25 cellular contexts compared by ENCODE assay signal in genomic region chrX:124726313-124726712, GRCh38.
"Had no signal": no experiment of that assay in that cellular context is flagged by ENCODE, and none has a peak within 500 bp of the region (broad histone marks: within the 10 kb centered on the region; RNA-seq: fewer than 3 reads in every experiment).

No MANE protein-coding gene starts in this region.

- H3K36me3 ChIP-seq: adrenal gland, ascending aorta, left ventricle myocardium inferior, sigmoid colon, uterus had no signal

- DNase-seq: activated CD4-positive, alpha-beta memory T cell treated with anti-CD3 and anti-CD28 coated beads, Interleukin-2, amount 10 ng/mL, durations not matched to agents 7 days and 5 days; activated gamma-delta T cell treated with Interleukin-2 at 50 U/mL for 16 hours; adrenal gland; central memory CD4-positive, alpha-beta T cell; effector memory CD4-positive, alpha-beta T cell; hippocampal formation; left ventricle myocardium inferior; mammary epithelial cell; retina; sigmoid colon; stimulated activated CD4-positive, alpha-beta T cell treated with anti-CD3 and anti-CD28 coated beads, Interleukin-15, amount 100 ng/mL, for 24 hours; T-helper 1 cell; T1000; testis; trophoblast cell; uterus had no signal

- H3K27ac ChIP-seq: adrenal gland, ascending aorta, left ventricle myocardium inferior, sigmoid colon, testis, uterus had no signal

- H3K9me3 ChIP-seq: adrenal gland, ascending aorta, left ventricle myocardium inferior, sigmoid colon, testis, uterus had no signal

- H3K4me3 Mint-ChIP-seq: activated CD4-positive, alpha-beta memory T cell treated with anti-CD3 and anti-CD28 coated beads, Interleukin-2, amount 10 ng/mL, durations not matched to agents 7 days and 5 days; activated T-helper 1 cell treated with anti-CD3 and anti-CD28 coated beads, Interleukin-12 subunit alpha, Interleukin-12 subunit beta, Interleukin-2, Interleukin-4 antibody, amounts not matched to agents 30 ng/mL and 10 ng/mL and 1 ng/mL, durations not matched to agents 14 hours and 24 hours and 36 hours; mesothelial cell of epicardium; natural killer cell treated with Interleukin-12 subunit alpha and Interleukin-12 subunit beta and Interleukin-15 and Interleukin-18, amount 100 ng/mL, for 72 hours; stimulated activated memory B cell treated with anti-CD40 and anti-IgM and Interleukin-4, amounts not matched to agents 10 μg/mL and 1 μg/mL and 100 μg/mL, for 72 hours; WTC11 had no signal

- H3K27me3 Mint-ChIP-seq: activated CD4-positive, alpha-beta memory T cell treated with anti-CD3 and anti-CD28 coated beads, Interleukin-2, amount 10 ng/mL, durations not matched to agents 7 days and 5 days; stimulated activated memory B cell treated with anti-CD40 and anti-IgM and Interleukin-4, amounts not matched to agents 10 μg/mL and 1 μg/mL and 100 μg/mL, for 72 hours had no signal

- H3K27me3 ChIP-seq: adrenal gland, ascending aorta, sigmoid colon, testis, uterus had no signal

- H3K9me3 Mint-ChIP-seq: activated CD4-positive, alpha-beta memory T cell treated with anti-CD3 and anti-CD28 coated beads, Interleukin-2, amount 10 ng/mL, durations not matched to agents 7 days and 5 days; activated T-helper 1 cell treated with anti-CD3 and anti-CD28 coated beads, Interleukin-12 subunit alpha, Interleukin-12 subunit beta, Interleukin-2, Interleukin-4 antibody, amounts not matched to agents 30 ng/mL and 10 ng/mL and 1 ng/mL, durations not matched to agents 14 hours and 24 hours and 36 hours; mesothelial cell of epicardium; natural killer cell treated with Interleukin-12 subunit alpha and Interleukin-12 subunit beta and Interleukin-15 and Interleukin-18, amount 100 ng/mL, for 72 hours; stimulated activated memory B cell treated with anti-CD40 and anti-IgM and Interleukin-4, amounts not matched to agents 10 μg/mL and 1 μg/mL and 100 μg/mL, for 72 hours; WTC11 had no signal

- H3K27ac Mint-ChIP-seq: activated CD4-positive, alpha-beta memory T cell treated with anti-CD3 and anti-CD28 coated beads, Interleukin-2, amount 10 ng/mL, durations not matched to agents 7 days and 5 days; activated T-helper 1 cell treated with anti-CD3 and anti-CD28 coated beads, Interleukin-12 subunit alpha, Interleukin-12 subunit beta, Interleukin-2, Interleukin-4 antibody, amounts not matched to agents 30 ng/mL and 10 ng/mL and 1 ng/mL, durations not matched to agents 14 hours and 24 hours and 36 hours; mesothelial cell of epicardium; natural killer cell treated with Interleukin-12 subunit alpha and Interleukin-12 subunit beta and Interleukin-15 and Interleukin-18, amount 100 ng/mL, for 72 hours; progenitor cell of endocrine pancreas; stimulated activated memory B cell treated with anti-CD40 and anti-IgM and Interleukin-4, amounts not matched to agents 10 μg/mL and 1 μg/mL and 100 μg/mL, for 72 hours; WTC11 had no signal

- ATAC-seq: esophagus mucosa; natural killer cell treated with Interleukin-12 subunit alpha and Interleukin-12 subunit beta and Interleukin-15 and Interleukin-18, amount 100 ng/mL, for 72 hours; stimulated activated memory B cell treated with anti-CD40 and anti-IgM and Interleukin-4, amounts not matched to agents 10 μg/mL and 1 μg/mL and 100 μg/mL, for 72 hours; WTC11 had no signal

- H3K36me3 Mint-ChIP-seq: mesothelial cell of epicardium; natural killer cell treated with Interleukin-12 subunit alpha and Interleukin-12 subunit beta and Interleukin-15 and Interleukin-18, amount 100 ng/mL, for 72 hours; stimulated activated memory B cell treated with anti-CD40 and anti-IgM and Interleukin-4, amounts not matched to agents 10 μg/mL and 1 μg/mL and 100 μg/mL, for 72 hours; WTC11 had no signal

- H3K4me1 Mint-ChIP-seq: stimulated activated memory B cell treated with anti-CD40 and anti-IgM and Interleukin-4, amounts not matched to agents 10 μg/mL and 1 μg/mL and 100 μg/mL, for 72 hours had no signal

- H3K4me1 ChIP-seq: adrenal gland, ascending aorta, left ventricle myocardium inferior, sigmoid colon, testis, uterus had no signal

- H3K4me3 ChIP-seq: adrenal gland, ascending aorta, left ventricle myocardium inferior, sigmoid colon, smooth muscle cell, testis, uterus had no signal
